In the genomic region with DNA sequence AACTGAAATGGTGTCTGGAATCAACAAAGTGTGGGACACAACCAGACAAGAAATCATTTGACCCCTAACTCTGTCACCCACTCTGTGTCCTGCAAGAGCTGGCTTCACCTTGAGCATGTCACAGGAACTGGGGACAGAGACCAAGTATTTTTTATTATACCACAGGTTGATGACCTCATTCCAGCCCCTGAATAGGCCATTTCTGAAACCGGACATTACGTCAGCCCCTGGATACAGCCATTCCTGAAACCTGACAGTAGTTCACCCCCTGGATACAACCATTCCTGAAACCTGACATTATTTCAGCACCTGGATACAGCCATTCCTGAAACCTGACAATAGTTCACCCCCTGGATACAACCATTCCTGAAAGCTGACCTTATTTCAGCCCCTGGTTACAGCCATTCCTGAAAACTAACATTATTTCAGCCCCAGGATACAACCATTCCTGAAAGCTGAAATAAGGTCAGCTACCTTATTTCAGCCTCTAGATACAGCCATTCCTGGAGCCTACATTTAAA, we compare ENCODE assay signal across 3 cellular contexts.
A peak's percentile ranks its signal among the peaks of the same experiment; 100 is the strongest.
TF ChIP-seq lines count a peak whose summit lies in the region.

No MANE protein-coding gene starts in this region.

TF ChIP-seq in HepG2, 621 proteins besides CTCF, POLR2A, EP300 and RAD21:
- TF ChIP-seq ATF7 (IDR thresholded peaks at IDR 0.05) = peak; percentile 61
- no peak for TF ChIP-seq ATF7 (CRISPR knock-in tag; IDR thresholded peaks at IDR 0.05)
- TF ChIP-seq, protein P1, sequence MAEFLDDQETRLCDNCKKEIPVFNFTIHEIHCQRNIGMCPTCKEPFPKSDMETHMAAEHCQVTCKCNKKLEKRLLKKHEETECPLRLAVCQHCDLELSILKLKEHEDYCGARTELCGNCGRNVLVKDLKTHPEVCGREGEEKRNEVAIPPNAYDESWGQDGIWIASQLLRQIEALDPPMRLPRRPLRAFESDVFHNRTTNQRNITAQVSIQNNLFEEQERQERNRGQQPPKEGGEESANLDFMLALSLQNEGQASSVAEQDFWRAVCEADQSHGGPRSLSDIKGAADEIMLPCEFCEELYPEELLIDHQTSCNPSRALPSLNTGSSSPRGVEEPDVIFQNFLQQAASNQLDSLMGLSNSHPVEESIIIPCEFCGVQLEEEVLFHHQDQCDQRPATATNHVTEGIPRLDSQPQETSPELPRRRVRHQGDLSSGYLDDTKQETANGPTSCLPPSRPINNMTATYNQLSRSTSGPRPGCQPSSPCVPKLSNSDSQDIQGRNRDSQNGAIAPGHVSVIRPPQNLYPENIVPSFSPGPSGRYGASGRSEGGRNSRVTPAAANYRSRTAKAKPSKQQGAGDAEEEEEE (CRISPR knock-in tag; IDR thresholded peaks at IDR 0.05; ENCODE audit: borderline replicate concordance) = no peak
- TF ChIP-seq ZNF329 (CRISPR knock-in tag; IDR thresholded peaks at IDR 0.05; ENCODE audit: low read depth) = peak; percentile 88; the same call in 1 of the 2 replicates
- peak; percentile 36; the same call in 1 of the 2 replicates for TF ChIP-seq CREB1 (IDR thresholded peaks at IDR 0.05)
- TF ChIP-seq CREB1 (CRISPR knock-in tag; IDR thresholded peaks at IDR 0.05) = no peak

TF ChIP-seq in K562, 482 proteins besides CTCF, POLR2A, EP300 and RAD21:
- TF ChIP-seq JUND (IDR thresholded peaks at IDR 0.05; ENCODE audit: borderline replicate concordance, low read depth, low read length) (peak; percentile 21; the same call in 1 of the 2 replicates), JUND (tag; IDR thresholded peaks at IDR 0.05; ENCODE audit: borderline replicate concordance, low read depth, low read length) (no peak), ZNF133 (CRISPR knock-in tag; IDR thresholded peaks at IDR 0.05) (no peak)
- TF ChIP-seq, protein P2, sequence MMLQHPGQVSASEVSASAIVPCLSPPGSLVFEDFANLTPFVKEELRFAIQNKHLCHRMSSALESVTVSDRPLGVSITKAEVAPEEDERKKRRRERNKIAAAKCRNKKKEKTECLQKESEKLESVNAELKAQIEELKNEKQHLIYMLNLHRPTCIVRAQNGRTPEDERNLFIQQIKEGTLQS (IDR thresholded peaks at IDR 0.05) = peak; percentile 60; the same call in 1 of the 2 replicates
- TF ChIP-seq, protein P2 (CRISPR knock-in tag; conservative IDR thresholded peaks at IDR 0.05) = no peak
TF ChIP-seq in K562: peak in this region for 2.

TF ChIP-seq in H1, 55 proteins besides CTCF, POLR2A, EP300 and RAD21:
- no peak for TF ChIP-seq SRF (IDR thresholded peaks at IDR 0.05; ENCODE audit: low read depth, low read length)
- peak; percentile 75; the same call in 1 of the 2 replicates for TF ChIP-seq KDM1A (IDR thresholded peaks at IDR 0.05; ENCODE audit: borderline replicate concordance, low read length)
- TF ChIP-seq RFX5 (IDR thresholded peaks at IDR 0.05; ENCODE audit: borderline replicate concordance, low read depth, low read length) = no peak
- TF ChIP-seq SAP30 (IDR thresholded peaks at IDR 0.05; ENCODE audit: insufficient read depth, insufficient replicate concordance, low read length) = no peak
- 0 out of 2 replicates have a peak, but pooled peaks have one; percentile 26 for TF ChIP-seq BACH1 (IDR thresholded peaks at IDR 0.05; ENCODE audit: low read length)
